Comparison of ENCODE assay signal across 1 cellular context in the genomic region with DNA sequence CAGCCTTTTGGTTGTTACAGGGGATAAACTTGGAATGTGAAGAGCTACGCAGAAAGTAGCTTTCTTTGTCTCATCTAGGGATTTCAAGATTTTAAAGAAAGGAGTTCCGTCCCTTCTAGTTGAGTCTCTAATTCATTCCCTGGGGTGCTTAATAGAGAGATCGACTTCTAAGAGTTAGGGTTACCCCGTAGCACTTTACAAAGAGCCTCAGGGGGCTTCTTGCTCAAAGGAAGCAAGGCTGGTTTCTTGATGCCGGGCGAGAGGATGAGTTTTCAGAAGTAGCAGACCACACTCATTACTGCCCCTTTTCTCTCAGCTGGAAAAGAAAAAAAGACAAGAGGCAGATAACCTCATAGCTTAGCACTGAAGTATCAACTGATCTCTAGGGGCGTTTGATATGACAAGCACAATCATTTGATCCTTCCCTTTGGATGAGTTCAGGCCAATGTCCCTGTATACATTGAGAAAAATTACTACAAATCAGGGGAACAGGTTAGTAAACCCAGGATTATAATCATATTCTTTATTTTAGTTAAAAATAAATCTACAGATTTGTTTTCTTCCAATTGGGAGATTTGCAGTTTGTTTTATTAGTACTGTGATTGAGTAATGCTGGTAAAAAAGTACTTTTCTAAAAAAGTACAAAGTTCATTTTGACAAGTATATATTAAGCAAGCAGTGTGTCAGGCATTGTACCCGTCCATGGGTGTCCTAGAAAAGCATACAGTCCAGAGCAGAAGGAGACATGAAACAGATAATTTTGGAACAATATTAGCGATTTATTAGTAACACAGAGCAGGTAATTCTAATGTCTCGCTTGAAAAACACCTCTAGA.
TF ChIP-seq lines count a peak whose summit lies in the region.

No MANE protein-coding gene starts in this region.

TF ChIP-seq in endothelial cell of umbilical vein, 7 proteins besides CTCF, POLR2A, EP300 and RAD21 (continued from another document):
- TF ChIP-seq JUN (IDR thresholded peaks at IDR 0.05; ENCODE audit: borderline replicate concordance, insufficient read depth, insufficient read length, low read depth), result no peak
- TF ChIP-seq GATA2 (IDR thresholded peaks at IDR 0.05; ENCODE audit: insufficient read depth, insufficient read length, low read depth, low read length), result no peak
